Comparison of ENCODE assay signal across 8 cellular contexts in the genomic region with DNA sequence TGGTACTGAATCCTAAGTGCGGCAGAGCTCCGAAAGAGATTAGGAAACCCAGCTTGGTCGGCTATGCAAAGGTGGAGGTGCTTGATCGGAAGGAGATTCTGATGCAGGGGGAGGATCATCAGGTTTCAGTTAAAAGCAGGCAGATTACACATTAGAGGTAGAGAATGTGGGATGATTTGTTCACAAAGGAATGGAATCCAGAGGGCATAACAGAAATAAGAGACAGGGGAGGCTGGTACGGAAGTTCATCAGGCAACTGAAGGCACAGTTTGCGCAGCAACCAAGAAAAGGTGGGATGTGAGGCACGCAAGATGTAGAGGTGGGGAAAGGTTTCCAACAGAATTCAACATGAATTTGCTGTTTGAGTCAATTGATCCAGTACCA. TPM values are rescaled to one million over a fixed set of nuclear protein-coding genes. Genes with fewer than 3 reads are reported as not detected.
DNase-seq lines count a peak whose midpoint lies in the region; ATAC-seq and TF ChIP-seq lines count a peak whose summit lies in the region.

No MANE protein-coding gene starts in this region.

- TF ChIP-seq CTCF in A673 (conservative IDR thresholded peaks at IDR 0.05; ENCODE audit: low read depth, low read length): no peak
- no peak for TF ChIP-seq CTCF in HL-60 (IDR thresholded peaks at IDR 0.05; ENCODE audit: insufficient read depth, low read length)
- no peak for TF ChIP-seq CTCF in coronary artery (IDR thresholded peaks at IDR 0.05)

- peaks cover 3 to 18% (median 8%) of the 10 kb centered on the region in 3 donors for H3K27me3 Mint-ChIP-seq in naive B cell

- peaks cover 3% of the 10 kb centered on the region for H3K4me1 ChIP-seq in A673 (ENCODE audit: insufficient read depth, low read length, poor library complexity, severe bottlenecking)

- H3K27ac ChIP-seq in A673 (ENCODE audit: low read depth, low read length, poor library complexity, severe bottlenecking) (peak overlapping the region; percentile 88), HL-60 (replicated peaks) (peak overlapping the region; percentile 99; the same call in 1 of the 2 replicates), coronary artery (peak overlapping the region; percentile 98 to 99)

- H3K9me3 ChIP-seq in A673 (ENCODE audit: low read depth, low read length, poor library complexity, severe bottlenecking): no peaks in the 10 kb centered on the region

- peaks cover 23 to 38% (median 32%) of the 10 kb centered on the region in 3 donors for H3K4me1 Mint-ChIP-seq in naive B cell

- POLR2A ChIA-PET in A673 (lab: Charles Lee; ENCODE audit: low non-redundant PET): no interaction called here

- peak overlapping the region in 4 of 6 donors; percentile 15 to 99 (median 96) for H3K27ac Mint-ChIP-seq in naive B cell

- H3K4me3 Mint-ChIP-seq in naive B cell: peak overlapping the region; percentile 94 to 99 (median 97)

- H3K9me3 Mint-ChIP-seq in naive B cell: no peaks in the 10 kb centered on the region

- peak overlapping the region; percentile 93 for H3K4me3 ChIP-seq in A673 (ENCODE audit: low read depth, low read length, poor library complexity, severe bottlenecking)
- peak overlapping the region; percentile 92 for H3K4me3 ChIP-seq in HL-60 (replicated peaks; ENCODE audit: insufficient read depth, low read length)
- peak overlapping the region; percentile 100 for H3K4me3 ChIP-seq in coronary artery

- no peak for DNase-seq in A673 (ENCODE audit: low spot score)
- DNase-seq in HL-60 (ENCODE audit: low read depth in 1 of 2, low spot score in 1 of 2): no peak
- no peak for DNase-seq in coronary artery (ENCODE audit: low spot score)
- no peak for DNase-seq in naive B cell
- no peak for DNase-seq in amniotic stem cell (lab: John Stamatoyannopoulos, UW)
- DNase-seq in DMS79 (lab: John Stamatoyannopoulos, UW): no peak

- no TSS peak for BruUV-seq in A673 (replicated peaks; lab: Mats Ljungman, UMichigan)

- H3K36me3 Mint-ChIP-seq in naive B cell: peaks cover 8 to 9% of the 10 kb centered on the region in 2 donors

- H3K27me3 ChIP-seq in A673 (replicated peaks; ENCODE audit: insufficient read depth, low read depth, low read length, poor library complexity) (no peaks in the 10 kb centered on the region), HL-60 (ENCODE audit: insufficient read depth, poor library complexity, severe bottlenecking) (no peaks in the 10 kb centered on the region)

- ATAC-seq in GM19455 (IDR thresholded peaks at IDR 0.05; ENCODE audit: unreplicated experiment): peak; percentile 17
- no peak for ATAC-seq in naive B cell (ENCODE audit: low read depth in 2 of 2)
- no peak for ATAC-seq in HG03457 (IDR thresholded peaks at IDR 0.05; ENCODE audit: unreplicated experiment)

- intact Hi-C loops in A673 (cut with micrococcal nuclease; ENCODE audit: unreplicated experiment): no loop called here

- CTCF ChIA-PET in A673 (lab: Charles Lee): no interaction called here

- H3K36me3 ChIP-seq in A673 (ENCODE audit: insufficient read depth, low read length, poor library complexity, severe bottlenecking): peaks cover 7% of the 10 kb centered on the region

RNA-seq across cellular contexts. Expression of a gene that starts 0.4 kb away (rescaled TPM):
- 43.1 and 44.7 TPM in 2 replicates for total RNA-seq in A673 (2021)
- 10 to 100 TPM; 22.7 to 34.0 (median 30.0) TPM for polyA plus RNA-seq in naive B cell (ENCODE audit: low read depth in 6 of 6)
